In genomic region chr18:490024-490366, GRCh38 we compare ENCODE assay signal across 1 cellular context.
TF ChIP-seq lines count a peak whose summit lies in the region.

No MANE protein-coding gene starts in this region.

TF ChIP-seq in SK-N-SH, 30 proteins besides CTCF, POLR2A, EP300 and RAD21:
- TF ChIP-seq, protein P1, sequence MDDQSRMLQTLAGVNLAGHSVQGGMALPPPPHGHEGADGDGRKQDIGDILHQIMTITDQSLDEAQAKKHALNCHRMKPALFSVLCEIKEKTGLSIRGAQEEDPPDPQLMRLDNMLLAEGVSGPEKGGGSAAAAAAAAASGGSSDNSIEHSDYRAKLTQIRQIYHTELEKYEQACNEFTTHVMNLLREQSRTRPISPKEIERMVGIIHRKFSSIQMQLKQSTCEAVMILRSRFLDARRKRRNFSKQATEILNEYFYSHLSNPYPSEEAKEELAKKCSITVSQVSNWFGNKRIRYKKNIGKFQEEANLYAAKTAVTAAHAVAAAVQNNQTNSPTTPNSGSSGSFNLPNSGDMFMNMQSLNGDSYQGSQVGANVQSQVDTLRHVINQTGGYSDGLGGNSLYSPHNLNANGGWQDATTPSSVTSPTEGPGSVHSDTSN (IDR thresholded peaks at IDR 0.05): no peak
- TF ChIP-seq JUND (IDR thresholded peaks at IDR 0.05): no peak
- TF ChIP-seq CHD2 (IDR thresholded peaks at IDR 0.05; ENCODE audit: low read length, partially characterized antibody): no peak
- TF ChIP-seq RFX5 (IDR thresholded peaks at IDR 0.05; ENCODE audit: low read length): no peak
- TF ChIP-seq GATA2 (CRISPR knock-in tag; IDR thresholded peaks at IDR 0.05): no peak
- TF ChIP-seq MXI1 (IDR thresholded peaks at IDR 0.05; ENCODE audit: low read depth, low read length): no peak
- no peak for TF ChIP-seq FOXM1 (IDR thresholded peaks at IDR 0.05; ENCODE audit: low read depth)
